25 cellular contexts compared by ENCODE assay signal in the genomic region with DNA sequence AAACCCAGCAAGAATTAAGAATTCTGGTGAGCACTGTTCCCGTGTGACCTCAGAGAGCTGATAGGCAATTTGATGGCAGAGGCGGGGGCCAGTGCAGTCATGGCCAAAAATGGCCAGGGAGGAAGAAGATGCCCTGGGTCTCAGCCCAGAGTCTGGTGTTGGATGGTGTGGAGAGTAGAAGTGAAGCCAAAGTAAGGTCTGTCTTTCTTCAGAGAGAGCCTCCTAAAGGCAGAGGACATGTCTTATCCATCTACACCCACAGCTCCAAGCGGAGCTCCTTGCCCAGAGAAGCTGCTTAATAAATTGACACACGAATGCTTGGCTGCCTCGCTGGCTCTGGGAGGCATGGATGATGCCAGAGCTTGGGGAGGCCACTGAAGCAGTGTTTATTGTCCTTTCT.
"Had no signal": no experiment of that assay in that cellular context is flagged by ENCODE, and none has a peak within 500 bp of the region (broad histone marks: within the 10 kb centered on the region; RNA-seq: fewer than 3 reads in every experiment).

No MANE protein-coding gene starts in this region.

- H3K27me3 ChIP-seq: brain microvascular endothelial cell, upper lobe of right lung had no signal

- H3K27ac Mint-ChIP-seq: activated CD4-positive, alpha-beta memory T cell treated with anti-CD3 and anti-CD28 coated beads, Interleukin-2, amount 10 ng/mL, durations not matched to agents 7 days and 5 days; activated CD4-positive, alpha-beta T cell treated with anti-CD3 and anti-CD28 coated beads, Interleukin-2, amount 10 ng/mL, durations not matched to agents 7 days and 5 days; activated naive CD4-positive, alpha-beta T cell treated with anti-CD3 and anti-CD28 coated beads, Interleukin-2, amount 10 ng/mL, durations not matched to agents 7 days and 5 days; activated naive CD8-positive, alpha-beta T cell treated with anti-CD3 and anti-CD28 coated beads, Interleukin-2, amount 10 ng/mL, durations not matched to agents 7 days and 5 days; activated T-cell treated with anti-CD3 and anti-CD28 coated beads, Interleukin-2, amount 50 U/mL, for 24 hours; endodermal cell; natural killer cell had no signal

- ATAC-seq: natural killer cell had no signal

- H3K4me3 Mint-ChIP-seq: activated CD4-positive, alpha-beta memory T cell treated with anti-CD3 and anti-CD28 coated beads, Interleukin-2, amount 10 ng/mL, durations not matched to agents 7 days and 5 days; activated CD4-positive, alpha-beta T cell treated with anti-CD3 and anti-CD28 coated beads, Interleukin-2, amount 10 ng/mL, durations not matched to agents 7 days and 5 days; activated naive CD4-positive, alpha-beta T cell treated with anti-CD3 and anti-CD28 coated beads, Interleukin-2, amount 10 ng/mL, durations not matched to agents 7 days and 5 days; activated naive CD8-positive, alpha-beta T cell treated with anti-CD3 and anti-CD28 coated beads, Interleukin-2, amount 10 ng/mL, durations not matched to agents 7 days and 5 days; activated T-cell treated with anti-CD3 and anti-CD28 coated beads, Interleukin-2, amount 50 U/mL, for 24 hours; endodermal cell; natural killer cell had no signal

- H3K9me3 ChIP-seq: prostate gland, thoracic aorta, upper lobe of right lung had no signal

- DNase-seq: activated CD4-positive, alpha-beta memory T cell treated with anti-CD3 and anti-CD28 coated beads, Interleukin-2, amount 10 ng/mL, durations not matched to agents 7 days and 5 days; activated CD4-positive, alpha-beta T cell treated with anti-CD3 and anti-CD28 coated beads, Interleukin-2, amount 10 ng/mL, durations not matched to agents 7 days and 5 days; activated CD4-positive, CD25-positive, alpha-beta regulatory T cell treated with anti-CD3 and anti-CD28 coated beads, Interleukin-2, amount 50 U/mL, for 72 hours; activated CD8-positive, alpha-beta memory T cell treated with anti-CD3 and anti-CD28 coated beads, Interleukin-2, amount 50 U/mL, for 48 hours; activated gamma-delta T cell; activated naive CD4-positive, alpha-beta T cell treated with anti-CD3 and anti-CD28 coated beads, Interleukin-2, amount 10 ng/mL, durations not matched to agents 7 days and 5 days; activated naive CD8-positive, alpha-beta T cell treated with anti-CD3 and anti-CD28 coated beads, Interleukin-2, amount 10 ng/mL, durations not matched to agents 7 days and 5 days; activated T-cell treated with anti-CD3 and anti-CD28 coated beads, Interleukin-2, amount 50 U/mL, for 24 hours; amniotic stem cell; brain microvascular endothelial cell; caudate nucleus; endodermal cell; foreskin fibroblast; head of caudate nucleus; hippocampal formation; left cardiac atrium; left ventricle myocardium superior; natural killer cell; stimulated activated CD4-positive, alpha-beta T cell treated with anti-CD3 and anti-CD28 coated beads, Interleukin-1b, Interleukin-23, amount 100 ng/mL, for 48 hours; stimulated activated naive CD4-positive, alpha-beta T cell; T-helper 1 cell; upper lobe of right lung had no signal

- H3K27me3 Mint-ChIP-seq: activated T-cell treated with anti-CD3 and anti-CD28 coated beads, Interleukin-2, amount 50 U/mL, for 24 hours had no signal

- H3K4me3 ChIP-seq: prostate gland, smooth muscle cell, thoracic aorta, upper lobe of right lung had no signal

- H3K27ac ChIP-seq: brain microvascular endothelial cell, prostate gland, thoracic aorta, upper lobe of right lung had no signal

- H3K36me3 Mint-ChIP-seq: natural killer cell had no signal

- H3K9me3 Mint-ChIP-seq: activated CD4-positive, alpha-beta T cell treated with anti-CD3 and anti-CD28 coated beads, Interleukin-2, amount 10 ng/mL, durations not matched to agents 7 days and 5 days; activated naive CD4-positive, alpha-beta T cell treated with anti-CD3 and anti-CD28 coated beads, Interleukin-2, amount 10 ng/mL, durations not matched to agents 7 days and 5 days; activated T-cell treated with anti-CD3 and anti-CD28 coated beads, Interleukin-2, amount 50 U/mL, for 24 hours; endodermal cell; natural killer cell had no signal

- H3K4me1 ChIP-seq: prostate gland, upper lobe of right lung had no signal

- H3K36me3 ChIP-seq: brain microvascular endothelial cell, prostate gland, thoracic aorta, upper lobe of right lung had no signal
